ENCODE assay signal across 18 cellular contexts in the genomic region with DNA sequence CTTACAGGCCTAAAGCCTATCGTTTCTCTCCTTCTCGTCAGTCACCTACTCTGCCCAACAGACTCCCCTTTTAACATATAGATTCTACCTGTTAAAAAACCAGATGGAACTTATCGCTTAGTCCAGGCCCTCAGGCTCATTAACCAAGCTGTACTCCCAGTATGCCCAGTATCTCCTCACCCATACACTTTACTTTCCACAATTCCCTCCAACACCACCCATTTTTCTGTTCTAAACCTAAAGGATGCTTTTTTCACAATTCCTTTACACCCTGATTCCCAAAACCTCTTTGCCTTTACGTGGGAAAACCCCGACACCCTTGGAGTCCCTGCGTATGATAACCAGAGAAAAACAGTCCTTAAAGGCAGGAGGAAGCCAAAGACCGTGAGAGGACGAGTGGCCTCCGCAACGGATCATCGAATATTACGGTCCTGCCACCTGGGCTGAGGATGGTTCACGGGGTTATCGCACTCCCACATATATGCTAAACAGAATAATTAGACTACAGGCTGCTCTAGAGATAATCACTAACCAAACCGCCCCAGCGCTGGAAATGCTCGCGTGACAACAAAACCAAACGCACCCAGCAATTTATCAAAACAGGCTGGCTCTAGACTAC. TPM values are rescaled to one million over a fixed set of nuclear protein-coding genes. Genes with fewer than 3 reads are reported as not detected.
"Had no signal": no experiment of that assay in that cellular context is flagged by ENCODE, and none has a peak within 500 bp of the region (broad histone marks: within the 10 kb centered on the region; RNA-seq: fewer than 3 reads in every experiment).

No MANE protein-coding gene starts in this region.

RNA-seq across cellular contexts. Expression of a gene that starts 33.5 kb away (rescaled TPM):
- total RNA-seq: activated B cell treated with CpG ODN at 0.5 μM for 24 hours; activated CD8-positive, alpha-beta T cell treated with anti-CD3 and anti-CD28 coated beads for 36 hours; activated naive CD4-positive, alpha-beta T cell treated with anti-CD3 and anti-CD28 coated beads, Interleukin-2, amount 50 U/mL, for 72 hours; activated naive CD8-positive, alpha-beta T cell treated with anti-CD3 and anti-CD28 coated beads, Interleukin-2, amount 10 ng/mL, durations not matched to agents 7 days and 5 days; activated T-cell treated with anti-CD3 and anti-CD28 coated beads, Interleukin-2, amount 50 U/mL, for 72 hours; ascending aorta; bronchial epithelial cell; cardiac septum; cerebellum; dermis blood vessel endothelial cell; endothelial cell of umbilical vein; esophagus squamous epithelium; fibroblast of lung; fibroblast of villous mesenchyme; gastroesophageal sphincter; glomerular endothelial cell; T-cell; T-helper 2 cell treated with Interferon-gamma antibody and Interleukin-4, amounts not matched to agents 100 ng/mL and 5 ng/mL, for 36 hours had no signal
